ENCODE assay signal across 1 cellular context in genomic region chr17:68034452-68034776, GRCh38.
TF ChIP-seq lines count a peak whose summit lies in the region.

No MANE protein-coding gene starts in this region.

TF ChIP-seq in K562, 482 proteins besides CTCF, POLR2A, EP300 and RAD21:
- TF ChIP-seq, protein P1, sequence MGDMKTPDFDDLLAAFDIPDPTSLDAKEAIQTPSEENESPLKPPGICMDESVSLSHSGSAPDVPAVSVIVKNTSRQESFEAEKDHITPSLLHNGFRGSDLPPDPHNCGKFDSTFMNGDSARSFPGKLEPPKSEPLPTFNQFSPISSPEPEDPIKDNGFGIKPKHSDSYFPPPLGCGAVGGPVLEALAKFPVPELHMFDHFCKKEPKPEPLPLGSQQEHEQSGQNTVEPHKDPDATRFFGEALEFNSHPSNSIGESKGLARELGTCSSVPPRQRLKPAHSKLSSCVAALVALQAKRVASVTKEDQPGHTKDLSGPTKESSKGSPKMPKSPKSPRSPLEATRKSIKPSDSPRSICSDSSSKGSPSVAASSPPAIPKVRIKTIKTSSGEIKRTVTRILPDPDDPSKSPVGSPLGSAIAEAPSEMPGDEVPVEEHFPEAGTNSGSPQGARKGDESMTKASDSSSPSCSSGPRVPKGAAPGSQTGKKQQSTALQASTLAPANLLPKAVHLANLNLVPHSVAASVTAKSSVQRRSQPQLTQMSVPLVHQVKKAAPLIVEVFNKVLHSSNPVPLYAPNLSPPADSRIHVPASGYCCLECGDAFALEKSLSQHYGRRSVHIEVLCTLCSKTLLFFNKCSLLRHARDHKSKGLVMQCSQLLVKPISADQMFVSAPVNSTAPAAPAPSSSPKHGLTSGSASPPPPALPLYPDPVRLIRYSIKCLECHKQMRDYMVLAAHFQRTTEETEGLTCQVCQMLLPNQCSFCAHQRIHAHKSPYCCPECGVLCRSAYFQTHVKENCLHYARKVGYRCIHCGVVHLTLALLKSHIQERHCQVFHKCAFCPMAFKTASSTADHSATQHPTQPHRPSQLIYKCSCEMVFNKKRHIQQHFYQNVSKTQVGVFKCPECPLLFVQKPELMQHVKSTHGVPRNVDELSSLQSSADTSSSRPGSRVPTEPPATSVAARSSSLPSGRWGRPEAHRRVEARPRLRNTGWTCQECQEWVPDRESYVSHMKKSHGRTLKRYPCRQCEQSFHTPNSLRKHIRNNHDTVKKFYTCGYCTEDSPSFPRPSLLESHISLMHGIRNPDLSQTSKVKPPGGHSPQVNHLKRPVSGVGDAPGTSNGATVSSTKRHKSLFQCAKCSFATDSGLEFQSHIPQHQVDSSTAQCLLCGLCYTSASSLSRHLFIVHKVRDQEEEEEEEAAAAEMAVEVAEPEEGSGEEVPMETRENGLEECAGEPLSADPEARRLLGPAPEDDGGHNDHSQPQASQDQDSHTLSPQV (IDR thresholded peaks at IDR 0.05): 0 out of 2 replicates have a peak, but pooled peaks have one; percentile 26
- no peak for TF ChIP-seq ZNF398 (CRISPR knock-in tag; IDR thresholded peaks at IDR 0.05)
